In the genomic region with DNA sequence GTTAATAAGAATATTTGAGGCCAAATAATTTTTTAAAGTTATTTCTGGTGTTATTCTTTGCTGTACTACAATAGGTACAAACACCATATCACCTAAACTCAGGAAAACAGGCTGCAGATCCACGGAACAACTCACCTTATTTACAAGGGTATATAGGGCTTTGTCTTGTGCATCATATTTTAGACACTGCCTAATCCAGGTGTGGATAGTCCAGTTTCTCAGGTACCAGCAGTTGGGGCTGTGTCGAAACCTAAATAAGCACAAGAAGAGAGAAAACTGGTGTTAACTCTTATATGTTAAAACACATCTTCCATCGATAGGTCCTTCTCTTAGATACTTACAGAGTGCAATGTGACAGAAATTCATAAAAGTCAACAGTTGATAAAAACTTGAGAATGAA, we compare ENCODE assay signal across 22 cellular contexts.
"Had no signal": no experiment of that assay in that cellular context is flagged by ENCODE, and none has a peak within 500 bp of the region (broad histone marks: within the 10 kb centered on the region; RNA-seq: fewer than 3 reads in every experiment).

No MANE protein-coding gene starts in this region.

- FAIRE-seq: TTC549 had no signal

- H3K27me3 ChIP-seq: adrenal gland, Peyer's patch had no signal

- H3K4me3 Mint-ChIP-seq: activated CD4-positive, alpha-beta T cell treated with anti-CD3 and anti-CD28 coated beads for 36 hours; activated CD8-positive, alpha-beta T cell treated with anti-CD3 and anti-CD28 coated beads for 36 hours; activated naive CD8-positive, alpha-beta T cell treated with anti-CD3 and anti-CD28 coated beads, Interleukin-2, amount 10 ng/mL, durations not matched to agents 7 days and 5 days; T-helper 1 cell treated with Interleukin-12 subunit alpha and Interleukin-12 subunit beta and Interleukin-4 antibody, amounts not matched to agents 30 μg/mL and 1 μg/mL, for 36 hours had no signal

- DNase-seq: activated CD4-positive, alpha-beta T cell treated with anti-CD3 and anti-CD28 coated beads for 36 hours; activated CD4-positive, alpha-beta T cell treated with anti-CD3 and anti-CD28 coated beads, Interleukin-2, amount 50 U/mL, for 1 hour; activated CD8-positive, alpha-beta memory T cell treated with anti-CD3 and anti-CD28 coated beads, Interleukin-2, amount 50 U/mL, for 4 hours; activated CD8-positive, alpha-beta T cell treated with anti-CD3 and anti-CD28 coated beads for 36 hours; activated naive CD4-positive, alpha-beta T cell treated with anti-CD3 and anti-CD28 coated beads, Interleukin-2, amount 50 U/mL, for 16 hours; activated naive CD8-positive, alpha-beta T cell treated with anti-CD3 and anti-CD28 coated beads, Interleukin-2, amount 10 ng/mL, durations not matched to agents 7 days and 5 days; adrenal gland; anterior cingulate cortex; caudate nucleus; Karpas-422; NCI-H1105 treated with DMSO at 0.1 percent for 48 hours; NCI-H1436 treated with DMSO at 0.1 percent for 48 hours; NCI-H187; NCI-H2081; NCI-H510A treated with DMSO at 0.1 percent for 48 hours; NCI-H69; NK-92 treated with Interleukin-12 subunit alpha and Interleukin-12 subunit beta, amount 100 ng/mL, for 24 hours; Peyer's patch; SHP77 treated with DMSO at 0.1 percent for 48 hours; T-helper 9 cell had no signal

- H3K4me1 ChIP-seq: adrenal gland, Peyer's patch had no signal

- H3K4me3 ChIP-seq: adrenal gland, Peyer's patch had no signal

- H3K27ac ChIP-seq: adrenal gland, Peyer's patch had no signal

- H3K36me3 ChIP-seq: Peyer's patch had no signal

- ATAC-seq: activated CD4-positive, alpha-beta T cell treated with anti-CD3 and anti-CD28 coated beads for 36 hours; activated CD8-positive, alpha-beta T cell treated with anti-CD3 and anti-CD28 coated beads for 36 hours had no signal

- H3K9me3 ChIP-seq: adrenal gland, Peyer's patch had no signal

- H3K9me3 Mint-ChIP-seq: activated CD8-positive, alpha-beta T cell treated with anti-CD3 and anti-CD28 coated beads for 36 hours; activated naive CD8-positive, alpha-beta T cell treated with anti-CD3 and anti-CD28 coated beads, Interleukin-2, amount 10 ng/mL, durations not matched to agents 7 days and 5 days; T-helper 1 cell treated with Interleukin-12 subunit alpha and Interleukin-12 subunit beta and Interleukin-4 antibody, amounts not matched to agents 30 μg/mL and 1 μg/mL, for 36 hours had no signal

- H3K27ac Mint-ChIP-seq: activated CD4-positive, alpha-beta T cell treated with anti-CD3 and anti-CD28 coated beads for 36 hours; activated CD8-positive, alpha-beta T cell treated with anti-CD3 and anti-CD28 coated beads for 36 hours; activated naive CD8-positive, alpha-beta T cell treated with anti-CD3 and anti-CD28 coated beads, Interleukin-2, amount 10 ng/mL, durations not matched to agents 7 days and 5 days; T-helper 1 cell treated with Interleukin-12 subunit alpha and Interleukin-12 subunit beta and Interleukin-4 antibody, amounts not matched to agents 30 μg/mL and 1 μg/mL, for 36 hours had no signal

- H3K27me3 Mint-ChIP-seq: activated CD4-positive, alpha-beta T cell treated with anti-CD3 and anti-CD28 coated beads for 36 hours; activated CD8-positive, alpha-beta T cell treated with anti-CD3 and anti-CD28 coated beads for 36 hours; activated naive CD8-positive, alpha-beta T cell treated with anti-CD3 and anti-CD28 coated beads, Interleukin-2, amount 10 ng/mL, durations not matched to agents 7 days and 5 days had no signal
